13 cellular contexts compared by ENCODE assay signal in genomic region chr2:218963597-218963996, GRCh38. TPM values are rescaled to one million over a fixed set of nuclear protein-coding genes. Genes with fewer than 3 reads are reported as not detected.
DNase-seq lines count a peak whose midpoint lies in the region; ATAC-seq, FAIRE-seq and TF ChIP-seq lines count a peak whose summit lies in the region.
"Had no signal": no experiment of that assay in that cellular context is flagged by ENCODE, and none has a peak within 500 bp of the region (broad histone marks: within the 10 kb centered on the region; RNA-seq: fewer than 3 reads in every experiment).

No MANE protein-coding gene starts in this region.

- H3K4me1 ChIP-seq in SK-N-SH (ENCODE audit: control insufficient read depth in 1 of 2, insufficient read depth in 2 of 2, low read depth in 1 of 2, low read length in 1 of 2), result peaks cover 8 to 32% of the 10 kb centered on the region in 2 experiments; a peak in 2 of 4 replicates
- H3K4me1 ChIP-seq in foreskin keratinocyte, result peaks cover 6% of the 10 kb centered on the region
- H3K4me1 ChIP-seq in smooth muscle cell (ENCODE audit: low read depth), result peaks cover 19% of the 10 kb centered on the region

- POLR2A ChIA-PET in SK-N-SH (lab: Yijun Ruan, JAX), result interaction anchor here (0.9 to 4.1 kb wide), 11 partner anchors 9 to 87 kb away, joined by 3 to 21 read pairs (median 6); no protein-coding TSS in a partner anchor

- H3K9ac ChIP-seq in SK-N-SH (0 out of 2 replicates have a peak overlapping the region, but pooled peaks have one; percentile 13), smooth muscle cell (ENCODE audit: low read depth) (peak overlapping the region; percentile 63)

- H3K9me2 ChIP-seq in SK-N-SH, result no peaks in the 10 kb centered on the region

- H3F3A ChIP-seq in SK-N-SH (replicated peaks; ENCODE audit: insufficient read depth), result peaks cover 5% of the 10 kb centered on the region
- peaks cover 6% of the 10 kb centered on the region for H3F3A ChIP-seq in smooth muscle cell (ENCODE audit: low read depth)

- no peak for TF ChIP-seq RAD21 in SK-N-SH (IDR thresholded peaks at IDR 0.05; ENCODE audit: low read length)

- H4K20me1 ChIP-seq in SK-N-SH (ENCODE audit: insufficient read depth) (no peaks in the 10 kb centered on the region), smooth muscle cell (ENCODE audit: low read depth) (no peaks in the 10 kb centered on the region)

- FAIRE-seq in RCC 7860 (lab: Jason Lieb, UNC), result no peak
- FAIRE-seq: A204.1 had no signal

- CTCF ChIA-PET in SK-N-SH (lab: Yijun Ruan, JAX), result interaction anchor here (1.1 to 13.5 kb wide), 8 partner anchors 15 to 191 kb away, joined by 3 to 208 read pairs (median 8); partner anchors contain the start of genes CRYBA2 and FEV

- TF ChIP-seq CTCF in SK-N-SH (IDR thresholded peaks at IDR 0.05), result no peak
- no peak for TF ChIP-seq CTCF in foreskin keratinocyte (conservative IDR thresholded peaks at IDR 0.05)
- TF ChIP-seq CTCF in smooth muscle cell (IDR thresholded peaks at IDR 0.05; ENCODE audit: borderline replicate concordance, insufficient read depth, poor library complexity, severe bottlenecking), result no peak
- TF ChIP-seq CTCF in omental fat pad (IDR thresholded peaks at IDR 0.05), result no peak

- H3K27ac ChIP-seq in SK-N-SH (ENCODE audit: low read depth in 2 of 2, low read length in 1 of 2) (peak overlapping the region; percentile 47 to 99; a peak in 3 of 4 replicates), foreskin keratinocyte (peak overlapping the region; percentile 7), smooth muscle cell (ENCODE audit: low read depth) (peak overlapping the region; percentile 81)
- H3K27ac ChIP-seq: heart right ventricle had no signal

- H3K27me3 ChIP-seq in SK-N-SH (ENCODE audit: insufficient read depth) (peaks cover 23% of the 10 kb centered on the region), foreskin keratinocyte (peaks cover 74% of the 10 kb centered on the region), smooth muscle cell (ENCODE audit: low read depth) (peaks cover 51% of the 10 kb centered on the region)

- no peak overlapping the region for H2AFZ ChIP-seq in SK-N-SH (ENCODE audit: low read depth)
- H2AFZ ChIP-seq in smooth muscle cell (ENCODE audit: low read depth), result no peak overlapping the region

- DNase-seq in SK-N-SH (no peak), RCC 7860 (ENCODE audit: low spot score) (peak; percentile 8), foreskin keratinocyte (no peak), smooth muscle cell (lab: John Stamatoyannopoulos, UW; ENCODE audit: unreplicated experiment) (no peak), hepatic stellate cell (ENCODE audit: low spot score) (no peak), Kasumi-1 (lab: John Stamatoyannopoulos, UW) (no peak), omental fat pad (ENCODE audit: low spot score) (no peak)

- H3K9me3 ChIP-seq in SK-N-SH (no peaks in the 10 kb centered on the region), smooth muscle cell (replicated peaks; ENCODE audit: low read depth) (no peaks in the 10 kb centered on the region)
- H3K9me3 ChIP-seq: heart right ventricle had no signal

- WGBS in SK-N-SH (ENCODE audit: low lambda C conversion rate), result 9% methylated on average over 5 of the region's 5 CpGs
- WGBS in smooth muscle cell (ENCODE audit: low lambda C conversion rate), result 28% methylated on average over 5 of the region's 5 CpGs

- no peak for TF ChIP-seq EP300 in SK-N-SH (IDR thresholded peaks at IDR 0.05; ENCODE audit: borderline replicate concordance in 1 of 2, low read depth in 1 of 2, low read length in 1 of 2)

- H3K4me3 ChIP-seq in SK-N-SH (ENCODE audit: low read depth in 2 of 2, low read length in 1 of 2) (peak overlapping the region in 1 of 2 experiments; percentile 63; a peak in 3 of 4 replicates), smooth muscle cell (no peak overlapping the region)

- H3K79me2 ChIP-seq in SK-N-SH (ENCODE audit: insufficient read depth), result no peaks in the 10 kb centered on the region
- no peaks in the 10 kb centered on the region for H3K79me2 ChIP-seq in smooth muscle cell (ENCODE audit: low read depth)

- H3K36me3 ChIP-seq in SK-N-SH (replicated peaks in 1 of 2; ENCODE audit: control insufficient read depth in 1 of 2, insufficient read depth in 2 of 2, low read length in 1 of 2), result no peaks in the 10 kb centered on the region
- H3K36me3 ChIP-seq in smooth muscle cell (ENCODE audit: low read depth), result no peaks in the 10 kb centered on the region
- H3K36me3 ChIP-seq: heart right ventricle had no signal

- H3K4me2 ChIP-seq in SK-N-SH, result peak overlapping the region; percentile 63
- H3K4me2 ChIP-seq in smooth muscle cell, result peak overlapping the region; percentile 79

- no peak for ATAC-seq in SK-N-SH treated with all-trans-retinoic acid at 6 μM for 48 hours
- ATAC-seq in foreskin keratinocyte, result no peak
- no peak for ATAC-seq in omental fat pad (ENCODE audit: low FRiP score)
- ATAC-seq: activated T-helper 17 cell treated with anti-CD3 and anti-CD28 coated beads, Interleukin-2, amount 50 U/mL, for 72 hours had no signal

TF ChIP-seq in SK-N-SH, 30 proteins besides CTCF, POLR2A, EP300 and RAD21 (continues in another document):
- TF ChIP-seq ELF1 (IDR thresholded peaks at IDR 0.05) (no peak), PBX3 (IDR thresholded peaks at IDR 0.05) (no peak), FOSL2 (IDR thresholded peaks at IDR 0.05; ENCODE audit: borderline replicate concordance, low read depth) (no peak), TAF1 (IDR thresholded peaks at IDR 0.05; ENCODE audit: borderline replicate concordance, low read depth, low read length) (no peak), MEF2A (IDR thresholded peaks at IDR 0.05; ENCODE audit: borderline replicate concordance, low read depth) (no peak), JUND (IDR thresholded peaks at IDR 0.05) (no peak)

TF ChIP-seq in SK-N-SH treated with all-trans-retinoic acid at 6 μM for 48 hours, 23 proteins besides CTCF, POLR2A, EP300 and RAD21 (continues in another document):
- no peak for TF ChIP-seq ISL1 (CRISPR knock-in tag; IDR thresholded peaks at IDR 0.05)
- TF ChIP-seq ESRRG (CRISPR knock-in tag; IDR thresholded peaks at IDR 0.05), result no peak
- no peak for TF ChIP-seq ZFP30 (CRISPR knock-in tag; IDR thresholded peaks at IDR 0.05)
- TF ChIP-seq ZNF565 (CRISPR knock-in tag; conservative IDR thresholded peaks at IDR 0.05; ENCODE audit: low read depth), result no peak
- TF ChIP-seq TOX (CRISPR knock-in tag; IDR thresholded peaks at IDR 0.05; ENCODE audit: borderline replicate concordance), result no peak
- no peak for TF ChIP-seq RARB (CRISPR knock-in tag; IDR thresholded peaks at IDR 0.05)
- TF ChIP-seq SNAI2 (CRISPR knock-in tag; IDR thresholded peaks at IDR 0.05), result no peak
- TF ChIP-seq TSHZ2 (CRISPR knock-in tag; IDR thresholded peaks at IDR 0.05), result no peak
- no peak for TF ChIP-seq PPARA (CRISPR knock-in tag; IDR thresholded peaks at IDR 0.05; ENCODE audit: borderline replicate concordance)
- TF ChIP-seq ZNF70 (CRISPR knock-in tag; IDR thresholded peaks at IDR 0.05), result no peak
- no peak for TF ChIP-seq OSR1 (CRISPR knock-in tag; IDR thresholded peaks at IDR 0.05)

RNA-seq across cellular contexts. Expression of gene CDK5R2, which starts 4.1 kb away (rescaled TPM):
- polyA plus RNA-seq in SK-N-SH (2012; rRNA removed) (0.19 and 0.26 TPM in 2 replicates), foreskin keratinocyte (0.02 TPM in 1 of 2 replicates, not detected in the other), smooth muscle cell (0.62 TPM in 1 of 2 replicates, not detected in the other)
- 0.35 and 0.56 TPM in 2 replicates for polyA plus RNA-seq in SK-N-SH (2012; cell fraction: cytosol; rRNA removed)
- polyA plus RNA-seq in SK-N-SH (2012; cell fraction: nucleus; rRNA removed), result 0.13 and 0.31 TPM in 2 replicates
- total RNA-seq in foreskin keratinocyte (not detected in 2 replicates), smooth muscle cell (not detected in 2 replicates), omental fat pad (not detected)
- total RNA-seq: activated T-helper 17 cell treated with anti-CD3 and anti-CD28 coated beads, Interleukin-2, amount 50 U/mL, for 72 hours; lower leg skin; osteoblast had no signal
- polyA plus RNA-seq: heart right ventricle had no signal

RNA-seq across cellular contexts. Expression of gene FEV, which starts 21.4 kb away (rescaled TPM):
- polyA plus RNA-seq in SK-N-SH (2012; rRNA removed) (0.53 and 1.2 TPM in 2 replicates), foreskin keratinocyte (not detected in 2 replicates), smooth muscle cell (not detected in 2 replicates)
- polyA plus RNA-seq in SK-N-SH (2012; cell fraction: cytosol; rRNA removed), result 1.4 and 3.0 TPM in 2 replicates
- polyA plus RNA-seq in SK-N-SH (2012; cell fraction: nucleus; rRNA removed), result 0.80 and 2.9 TPM in 2 replicates
- total RNA-seq in foreskin keratinocyte (not detected in 2 replicates), smooth muscle cell (not detected in 2 replicates), omental fat pad (not detected)
- total RNA-seq: activated T-helper 17 cell treated with anti-CD3 and anti-CD28 coated beads, Interleukin-2, amount 50 U/mL, for 72 hours; heart right ventricle; lower leg skin; osteoblast had no signal
- polyA plus RNA-seq: heart right ventricle had no signal

RNA-seq across cellular contexts. Expression of gene CRYBA2, which starts 29.6 kb away (rescaled TPM):
- not detected in 2 replicates for polyA plus RNA-seq in SK-N-SH (2012; rRNA removed)
- 0.10 TPM in 1 of 2 replicates, not detected in the other for polyA plus RNA-seq in SK-N-SH (2012; cell fraction: cytosol; rRNA removed)
- not detected in 2 replicates for polyA plus RNA-seq in SK-N-SH (2012; cell fraction: nucleus; rRNA removed)
- total RNA-seq in foreskin keratinocyte, result not detected in 2 replicates
- polyA plus RNA-seq in foreskin keratinocyte, result not detected in 2 replicates
- total RNA-seq in smooth muscle cell, result not detected in 2 replicates
- polyA plus RNA-seq in smooth muscle cell, result not detected in 2 replicates
- total RNA-seq in omental fat pad, result not detected
- total RNA-seq: activated T-helper 17 cell treated with anti-CD3 and anti-CD28 coated beads, Interleukin-2, amount 50 U/mL, for 72 hours; heart right ventricle; lower leg skin; osteoblast had no signal
- polyA plus RNA-seq: heart right ventricle had no signal

Comparison
In these comparisons a context has a peak if more than half of its experiments do, and no peak if none do; other contexts are left out.
1. H3K27ac ChIP-seq: peak in every context shown above with its lines; median percentile 81 in smooth muscle cell; 73 in SK-N-SH; 7 in foreskin keratinocyte.